Comparison of ENCODE assay signal across 15 cellular contexts in the genomic region with DNA sequence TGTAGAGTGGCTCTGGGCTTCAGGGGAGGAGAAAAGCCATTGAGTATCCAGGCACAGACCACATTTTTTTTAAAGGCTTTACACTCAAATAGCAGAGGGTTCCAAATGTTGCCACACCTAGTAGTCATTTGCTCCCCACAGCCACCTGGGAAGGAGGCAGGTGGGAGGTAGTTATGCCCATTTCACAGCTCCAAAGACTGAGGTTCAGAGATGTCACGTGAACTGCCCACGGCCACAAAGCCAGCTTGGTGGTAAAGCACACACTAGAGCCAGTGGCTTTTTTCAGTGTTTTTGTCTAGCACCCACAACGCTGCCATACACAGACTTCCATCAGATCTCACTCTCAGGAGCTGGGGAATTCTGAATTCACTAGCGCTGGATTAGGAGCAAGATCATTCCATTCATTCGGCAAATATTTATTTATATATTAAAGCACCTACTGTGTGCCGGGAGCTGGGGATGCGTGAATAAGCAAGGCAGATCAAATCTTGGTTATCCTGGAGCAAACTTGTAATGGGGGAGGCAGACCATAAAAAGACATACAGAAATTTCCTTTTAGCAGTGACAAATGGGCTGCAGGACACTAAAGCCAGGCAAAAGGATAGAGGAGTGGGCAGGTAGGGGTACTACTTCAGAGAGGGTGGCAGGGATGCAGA. TPM values are rescaled to one million over a fixed set of nuclear protein-coding genes. Genes with fewer than 3 reads are reported as not detected.
DNase-seq lines count a peak whose midpoint lies in the region; ATAC-seq, FAIRE-seq and TF ChIP-seq lines count a peak whose summit lies in the region.
"Had no signal": no experiment of that assay in that cellular context is flagged by ENCODE, and none has a peak within 500 bp of the region (broad histone marks: within the 10 kb centered on the region; RNA-seq: fewer than 3 reads in every experiment).

No MANE protein-coding gene starts in this region.

- H3K4me2 ChIP-seq in HepG2 (ENCODE audit: low read depth, low read length), result no peak overlapping the region
- H3K4me2 ChIP-seq: A549 had no signal

- TF ChIP-seq EP300 in HepG2 (IDR thresholded peaks at IDR 0.05; ENCODE audit: low read depth in 2 of 2, low read length in 2 of 2) (no peak), HepG2 (CRISPR knock-in tag; IDR thresholded peaks at IDR 0.05; ENCODE audit: borderline replicate concordance) (no peak)

- no peaks in the 10 kb centered on the region for H3K79me2 ChIP-seq in HepG2 (ENCODE audit: insufficient read depth, low read length)

- CTCF ChIA-PET in HepG2 (lab: Yijun Ruan, JAX; ENCODE audit: low intra/inter-chr PET ratio, low total read pairs), result no interaction called here

- H3K36me3 ChIP-seq in HepG2 (replicated peaks in 1 of 2; ENCODE audit: control insufficient read depth in 1 of 2, insufficient read depth in 2 of 2, low read length in 2 of 2) (no peaks in the 10 kb centered on the region), right lobe of liver (no peaks in the 10 kb centered on the region), SK-N-MC (ENCODE audit: insufficient read depth, low read length) (no peaks in the 10 kb centered on the region)

- H3K9me3 ChIP-seq in HepG2 (ENCODE audit: low read length) (no peaks in the 10 kb centered on the region), right lobe of liver (no peaks in the 10 kb centered on the region), SK-N-MC (ENCODE audit: low read depth, low read length) (no peaks in the 10 kb centered on the region)
- H3K9me3 ChIP-seq: A549 had no signal

- no peak for TF ChIP-seq CTCF in HepG2 (CRISPR knock-in tag; IDR thresholded peaks at IDR 0.05)
- no peak for TF ChIP-seq CTCF in right lobe of liver (IDR thresholded peaks at IDR 0.05)

- H3K4me3 ChIP-seq in HepG2 (replicated peaks in 1 of 3; ENCODE audit: insufficient read depth in 1 of 3, low read depth in 2 of 3, low read length in 3 of 3), result no peak overlapping the region
- no peak overlapping the region for H3K4me3 ChIP-seq in right lobe of liver
- no peak overlapping the region for H3K4me3 ChIP-seq in SK-N-MC
- H3K4me3 ChIP-seq: A549 had no signal

- peaks cover 16% of the 10 kb centered on the region for H3K4me1 ChIP-seq in HepG2 (ENCODE audit: insufficient read depth, low read length)
- H3K4me1 ChIP-seq in right lobe of liver, result peaks cover 0 to 9% (median 0%) of the 10 kb centered on the region in 4 donors

- TF ChIP-seq POLR2A in HepG2 (IDR thresholded peaks at IDR 0.05; ENCODE audit: insufficient read depth in 1 of 2, low read depth in 2 of 2, low read length in 2 of 2) (no peak), right lobe of liver (IDR thresholded peaks at IDR 0.05) (no peak)

- no TSS peak for BruUV-seq in HepG2 (replicated peaks; lab: Mats Ljungman, UMichigan)

- POLR2A ChIA-PET in HepG2 (lab: Yijun Ruan, JAX), result no interaction called here

- H3K27me3 Mint-ChIP-seq in central memory CD8-positive, alpha-beta T cell, result peaks cover 13% of the 10 kb centered on the region
- H3K27me3 Mint-ChIP-seq in activated CD4-positive, alpha-beta T cell treated with anti-CD3 and anti-CD28 coated beads, Interleukin-2, amount 10 ng/mL, durations not matched to agents 24 days and 14 days, result peaks cover 40% of the 10 kb centered on the region

- FAIRE-seq in HepG2 (lab: Jason Lieb, UNC), result no peak
- FAIRE-seq: A549 had no signal

- WGBS in HepG2 (ENCODE audit: low lambda C conversion rate), result 98% methylated on average over 7 of the region's 7 CpGs
- 68% methylated on average over 6 of the region's 7 CpGs for WGBS in right lobe of liver (ENCODE audit: insufficient coverage, low coverage, low lambda C conversion rate, missing lambda C conversion rate)

- no peak overlapping the region for H3K4me3 Mint-ChIP-seq in central memory CD8-positive, alpha-beta T cell
- H3K4me3 Mint-ChIP-seq in activated CD4-positive, alpha-beta T cell treated with anti-CD3 and anti-CD28 coated beads, Interleukin-2, amount 10 ng/mL, durations not matched to agents 24 days and 14 days, result no peak overlapping the region

- in situ Hi-C loops in HepG2 (cut with HindIII; ENCODE audit: extremely low pct_ligation_motif_present, low pct_unique_long_range_greater_than_20kb), result no loop called here

- H4K20me1 ChIP-seq in HepG2 (ENCODE audit: insufficient read depth, low read length), result no peaks in the 10 kb centered on the region

- peak overlapping the region; percentile 36 for H3K27ac Mint-ChIP-seq in central memory CD8-positive, alpha-beta T cell (ENCODE audit: low read depth)
- no peak overlapping the region for H3K27ac Mint-ChIP-seq in activated CD4-positive, alpha-beta T cell treated with anti-CD3 and anti-CD28 coated beads, Interleukin-2, amount 10 ng/mL, durations not matched to agents 24 days and 14 days

- H3K4me1 Mint-ChIP-seq in central memory CD8-positive, alpha-beta T cell, result peaks cover 41% of the 10 kb centered on the region
- peaks cover 9% of the 10 kb centered on the region for H3K4me1 Mint-ChIP-seq in activated CD4-positive, alpha-beta T cell treated with anti-CD3 and anti-CD28 coated beads, Interleukin-2, amount 10 ng/mL, durations not matched to agents 24 days and 14 days

- H3K27ac ChIP-seq in HepG2 (ENCODE audit: extremely low read length, insufficient read depth, low read length) (no peak overlapping the region), right lobe of liver (no peak overlapping the region), SK-N-MC (peak overlapping the region; percentile 14; the same call in 1 of the 2 replicates)
- H3K27ac ChIP-seq: A549, C4-2B had no signal

- peaks cover 11% of the 10 kb centered on the region for H3K36me3 Mint-ChIP-seq in central memory CD8-positive, alpha-beta T cell (ENCODE audit: insufficient read depth)
- H3K36me3 Mint-ChIP-seq in activated CD4-positive, alpha-beta T cell treated with anti-CD3 and anti-CD28 coated beads, Interleukin-2, amount 10 ng/mL, durations not matched to agents 24 days and 14 days (ENCODE audit: low read depth), result no peaks in the 10 kb centered on the region

- H3K9me3 Mint-ChIP-seq in central memory CD8-positive, alpha-beta T cell, result no peaks in the 10 kb centered on the region
- no peaks in the 10 kb centered on the region for H3K9me3 Mint-ChIP-seq in activated CD4-positive, alpha-beta T cell treated with anti-CD3 and anti-CD28 coated beads, Interleukin-2, amount 10 ng/mL, durations not matched to agents 24 days and 14 days

- H3K9ac ChIP-seq in HepG2 (ENCODE audit: insufficient read depth, low read depth, low read length) (no peak overlapping the region), SK-N-MC (ENCODE audit: insufficient read length) (no peak overlapping the region)

- no peak for DNase-seq in HepG2 (ENCODE audit: low spot score)
- DNase-seq in right lobe of liver, result no peak
- no peak for DNase-seq in SK-N-MC (ENCODE audit: low read depth, low spot score)
- no peak for DNase-seq in central memory CD8-positive, alpha-beta T cell (ENCODE audit: low spot score in 2 of 2)
- DNase-seq in amniotic stem cell (lab: John Stamatoyannopoulos, UW), result no peak
- DNase-seq in MV-4-11 (lab: John Stamatoyannopoulos, UW), result no peak
- DNase-seq in activated CD4-positive, alpha-beta T cell treated with anti-CD3 and anti-CD28 coated beads, Interleukin-2, amount 10 ng/mL, durations not matched to agents 24 days and 14 days, result no peak
- no peak for DNase-seq in LoVo (ENCODE audit: low spot score)
- DNase-seq: HCEC 1CT, NCI-H1105 treated with DMSO at 0.1 percent for 48 hours, NCI-H1694 treated with DMSO at 0.1 percent for 48 hours, NCI-H446, NCI-H748 treated with DMSO at 0.1 percent for 48 hours had no signal

- H3K27me3 ChIP-seq in HepG2 (ENCODE audit: control insufficient read depth in 1 of 2, insufficient read depth in 2 of 2, low read length in 2 of 2) (no peaks in the 10 kb centered on the region), right lobe of liver (no peaks in the 10 kb centered on the region)

- intact Hi-C loops in HepG2 (cut with micrococcal nuclease; ENCODE audit: unreplicated experiment), result no loop called here
- intact Hi-C loops in right lobe of liver (cut with DNase I), result no loop called here
- intact Hi-C loops in activated CD4-positive, alpha-beta T cell treated with anti-CD3 and anti-CD28 coated beads, Interleukin-2, amount 10 ng/mL, durations not matched to agents 24 days and 14 days (cut with micrococcal nuclease), result no loop called here

- TF ChIP-seq RAD21 in HepG2 (CRISPR knock-in tag; IDR thresholded peaks at IDR 0.05), result no peak

- ATAC-seq in HepG2 (no peak), right lobe of liver (no peak)
- ATAC-seq in central memory CD8-positive, alpha-beta T cell (replicated peaks; ENCODE audit: extremely low read depth, poor library complexity, severe bottlenecking), result peak; percentile 54
- ATAC-seq: A549 had no signal

- H2AFZ ChIP-seq in HepG2 (ENCODE audit: low read length), result no peak overlapping the region

TF ChIP-seq in HepG2, 621 proteins besides CTCF, POLR2A, EP300 and RAD21 (continues in another document):
- TF ChIP-seq ZNF629 (CRISPR knock-in tag; conservative IDR thresholded peaks at IDR 0.05), result peak; percentile 63
- no peak for TF ChIP-seq ARID2 (CRISPR knock-in tag; IDR thresholded peaks at IDR 0.05; ENCODE audit: borderline replicate concordance)

RNA-seq across cellular contexts. Expression of a gene that starts 7.4 kb away (rescaled TPM):
- 1.8 and 2.3 TPM in 2 replicates for total RNA-seq in HepG2 (2016; rRNA removed; fragmentation: Illumina TruSeq; extraction: Trizol)
- total RNA-seq in HepG2 (2016; cell fraction: cytosol; rRNA removed; fragmentation: Illumina TruSeq; extraction: Trizol; ENCODE audit: low read depth), result 0.51 and 0.97 TPM in 2 replicates
- 1.1 and 2.7 TPM in 2 replicates for total RNA-seq in HepG2 (2016; cell fraction: insoluble cytoplasmic fraction; rRNA removed; fragmentation: Illumina TruSeq; extraction: Trizol)
- 1.5 and 2.5 TPM in 2 replicates for total RNA-seq in HepG2 (2016; cell fraction: membrane; rRNA removed; fragmentation: Illumina TruSeq; extraction: Trizol)
- 6.3 and 6.6 TPM in 2 replicates for total RNA-seq in HepG2 (2016; cell fraction: nucleus; rRNA removed; fragmentation: Illumina TruSeq; extraction: Trizol)
- polyA plus RNA-seq in HepG2 (2011; rRNA removed), result 5.3 and 5.8 TPM in 2 replicates
- polyA plus RNA-seq in HepG2 (2011; cell fraction: cytosol; rRNA removed), result 1.8 and 2.4 TPM in 2 replicates
- polyA plus RNA-seq in HepG2 (2011; cell fraction: nucleus; rRNA removed), result 43.6 and 56.3 TPM in 2 replicates
- polyA plus RNA-seq in HepG2 (2012), result 4.9 and 5.7 TPM in 2 replicates
- polyA plus RNA-seq in HepG2 (2016; cell fraction: cytosol; fragmentation: Illumina TruSeq; extraction: Trizol; ENCODE audit: low read depth), result 0.68 and 0.91 TPM in 2 replicates
- 2.5 and 3.9 TPM in 2 replicates for polyA plus RNA-seq in HepG2 (2016; cell fraction: insoluble cytoplasmic fraction; fragmentation: Illumina TruSeq; extraction: Trizol; ENCODE audit: low read depth)
- polyA plus RNA-seq in HepG2 (2016; cell fraction: membrane; fragmentation: Illumina TruSeq; extraction: Trizol; ENCODE audit: low read depth), result 1.9 and 2.8 TPM in 2 replicates
- 15.3 TPM in 2 replicates for polyA plus RNA-seq in HepG2 (2016; cell fraction: nucleus; fragmentation: Illumina TruSeq; extraction: Trizol; ENCODE audit: insufficient read depth, low read depth)
- 3.2 and 4.6 TPM in 2 replicates for polyA minus RNA-seq in HepG2 (2011; rRNA and poly(A)+ RNA removed; ENCODE audit: low replicate concordance)
- 1.2 and 2.5 TPM in 2 replicates for polyA minus RNA-seq in HepG2 (2011; cell fraction: cytosol; rRNA and poly(A)+ RNA removed)
- 9.1 and 12.0 TPM in 2 replicates for polyA minus RNA-seq in HepG2 (2011; cell fraction: nucleus; rRNA and poly(A)+ RNA removed)
- 1 to 10 TPM; 2.1 to 3.7 (median 2.7) TPM for total RNA-seq in right lobe of liver
- total RNA-seq in activated CD4-positive, alpha-beta T cell treated with anti-CD3 and anti-CD28 coated beads, Interleukin-2, amount 10 ng/mL, durations not matched to agents 24 days and 14 days, result 2.0 and 2.1 TPM in 2 replicates
